In the genomic region with DNA sequence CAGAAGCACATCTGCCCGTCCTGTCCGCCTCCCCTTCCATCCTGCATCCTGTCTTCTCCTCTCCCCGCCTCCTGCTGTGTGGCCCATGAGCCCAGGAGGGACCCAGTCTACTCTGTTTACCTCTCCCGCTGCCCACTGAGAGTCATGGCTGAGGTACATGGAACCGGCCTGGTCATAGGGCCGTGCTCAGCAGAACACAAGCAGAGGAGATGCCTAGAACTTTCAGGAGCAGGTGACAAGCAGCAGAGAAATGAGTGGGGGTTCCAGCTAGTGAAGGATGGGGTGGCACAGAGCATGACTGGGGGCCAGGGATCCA, we compare ENCODE assay signal across 16 cellular contexts.
"Had no signal": no experiment of that assay in that cellular context is flagged by ENCODE, and none has a peak within 500 bp of the region (broad histone marks: within the 10 kb centered on the region; RNA-seq: fewer than 3 reads in every experiment).

No MANE protein-coding gene starts in this region.

- H3K27ac ChIP-seq: esophagus muscularis mucosa, hepatocyte, left lung, ovary had no signal

- H3K27ac Mint-ChIP-seq: activated naive CD4-positive, alpha-beta T cell treated with anti-CD3 and anti-CD28 coated beads for 36 hours; activated naive CD8-positive, alpha-beta T cell treated with anti-CD3 and anti-CD28 coated beads, Interleukin-2, amount 50 U/mL, for 24 hours; activated T-helper 2 cell treated with anti-CD3 and anti-CD28 coated beads, Interferon-gamma antibody, Interleukin-2, Interleukin-4, amounts not matched to agents 10 μg/mL and 5 μg/mL and 100 μg/mL, durations not matched to agents 14 hours and 24 hours and 36 hours; natural killer cell treated with Interleukin-12 subunit alpha and Interleukin-12 subunit beta and Interleukin-15 and Interleukin-18, amount 100 ng/mL, for 72 hours; stimulated activated memory B cell treated with anti-CD40 and anti-IgM and Interleukin-4, amounts not matched to agents 10 μg/mL and 1 μg/mL and 100 μg/mL, for 72 hours; T-cell had no signal

- H3K36me3 ChIP-seq: left lung, ovary had no signal

- H3K36me3 Mint-ChIP-seq: natural killer cell treated with Interleukin-12 subunit alpha and Interleukin-12 subunit beta and Interleukin-15 and Interleukin-18, amount 100 ng/mL, for 72 hours; stimulated activated memory B cell treated with anti-CD40 and anti-IgM and Interleukin-4, amounts not matched to agents 10 μg/mL and 1 μg/mL and 100 μg/mL, for 72 hours had no signal

- H3K4me1 Mint-ChIP-seq: activated naive CD8-positive, alpha-beta T cell treated with anti-CD3 and anti-CD28 coated beads, Interleukin-2, amount 50 U/mL, for 24 hours; T-cell had no signal

- H3K9me3 Mint-ChIP-seq: activated T-helper 2 cell treated with anti-CD3 and anti-CD28 coated beads, Interferon-gamma antibody, Interleukin-2, Interleukin-4, amounts not matched to agents 10 μg/mL and 5 μg/mL and 100 μg/mL, durations not matched to agents 14 hours and 24 hours and 36 hours; natural killer cell treated with Interleukin-12 subunit alpha and Interleukin-12 subunit beta and Interleukin-15 and Interleukin-18, amount 100 ng/mL, for 72 hours had no signal

- H3K79me2 ChIP-seq: hepatocyte had no signal

- H3K27me3 ChIP-seq: esophagus muscularis mucosa, hepatocyte, left lung, ovary had no signal

- H3K4me3 Mint-ChIP-seq: activated naive CD4-positive, alpha-beta T cell treated with anti-CD3 and anti-CD28 coated beads for 36 hours; activated naive CD8-positive, alpha-beta T cell treated with anti-CD3 and anti-CD28 coated beads, Interleukin-2, amount 50 U/mL, for 24 hours; natural killer cell treated with Interleukin-12 subunit alpha and Interleukin-12 subunit beta and Interleukin-15 and Interleukin-18, amount 100 ng/mL, for 72 hours; stimulated activated memory B cell treated with anti-CD40 and anti-IgM and Interleukin-4, amounts not matched to agents 10 μg/mL and 1 μg/mL and 100 μg/mL, for 72 hours; T-cell had no signal

- H3K9me3 ChIP-seq: esophagus muscularis mucosa, left lung, ovary had no signal

- DNase-seq: activated CD4-positive, alpha-beta T cell treated with anti-CD3 and anti-CD28 coated beads, Interleukin-2, amount 50 U/mL, for 48 hours; activated CD4-positive, CD25-positive, alpha-beta regulatory T cell treated with anti-CD3 and anti-CD28 coated beads, Interleukin-2, amount 50 U/mL, for 72 hours; activated naive CD4-positive, alpha-beta T cell treated with anti-CD3 and anti-CD28 coated beads for 36 hours; activated naive CD8-positive, alpha-beta T cell treated with anti-CD3 and anti-CD28 coated beads, Interleukin-2, amount 50 U/mL, for 24 hours; activated T-cell treated with anti-CD3 and anti-CD28 coated beads, Interleukin-2, amount 50 U/mL, for 1 hour; aorta; left lung; ovary; stimulated activated CD4-positive, alpha-beta T cell treated with anti-CD3 and anti-CD28 coated beads, Interleukin-2, amount 100 ng/mL, for 48 hours; T-cell; T-helper 9 cell had no signal

- H3K27me3 Mint-ChIP-seq: activated naive CD8-positive, alpha-beta T cell treated with anti-CD3 and anti-CD28 coated beads, Interleukin-2, amount 50 U/mL, for 24 hours; T-cell had no signal

- ATAC-seq: activated naive CD8-positive, alpha-beta T cell treated with anti-CD3 and anti-CD28 coated beads, Interleukin-2, amount 50 U/mL, for 24 hours; stimulated activated memory B cell treated with anti-CD40 and anti-IgM and Interleukin-4, amounts not matched to agents 10 μg/mL and 1 μg/mL and 100 μg/mL, for 72 hours; T-cell had no signal

- H2AFZ ChIP-seq: hepatocyte had no signal

- H3K4me3 ChIP-seq: esophagus muscularis mucosa, hepatocyte, left lung, ovary had no signal
